ENCODE assay signal across 8 cellular contexts in genomic region chr1:68495968-68496679, GRCh38. TPM values are rescaled to one million over a fixed set of nuclear protein-coding genes. Genes with fewer than 3 reads are reported as not detected.
DNase-seq lines count a peak whose midpoint lies in the region; ATAC-seq, FAIRE-seq and TF ChIP-seq lines count a peak whose summit lies in the region.

No MANE protein-coding gene starts in this region.

- H4K5ac ChIP-seq in H1 (ENCODE audit: insufficient read length, low read depth, low read length) = peak overlapping the region; percentile 75

- peak overlapping the region; percentile 35; the same call in 1 of the 2 replicates for H2BK12ac ChIP-seq in H1 (ENCODE audit: low read depth, low read length)

- H3K4me2 ChIP-seq in PC-3 (ENCODE audit: low read length) (peak overlapping the region; percentile 99), H1 (ENCODE audit: insufficient read depth in 1 of 2, low read depth in 2 of 2, low read length in 2 of 2) (peak overlapping the region; percentile 90 to 94), osteoblast (ENCODE audit: insufficient read depth, low read length) (peak overlapping the region; percentile 98)

- DNase-seq in GM13976 (ENCODE audit: low spot score) (peak; percentile 36), PC-3 (peak; percentile 32), H1 (ENCODE audit: low read depth in 1 of 2, low spot score in 2 of 2) (no peak), osteoblast (ENCODE audit: insufficient read length, low spot score, missing footprints) (peak; percentile 19), left colon (no peak)
- DNase-seq in stimulated activated naive CD4-positive, alpha-beta T cell treated with Interleukin-2 at 50 U/mL for 16 hours (lab: John Stamatoyannopoulos, UW) = no peak

- peak overlapping the region; percentile 98 for H3K56ac ChIP-seq in H1 (replicated peaks; ENCODE audit: insufficient read length, low read depth, low read length)

- no peaks in the 10 kb centered on the region for H3K79me1 ChIP-seq in H1 (ENCODE audit: low read depth, low read length)

- H3K14ac ChIP-seq in H1 (ENCODE audit: insufficient read length) = peak overlapping the region; percentile 78

- no peaks in the 10 kb centered on the region for H3F3A ChIP-seq in PC-3 (ENCODE audit: low read length, unreplicated experiment)

- H3K4me3 ChIP-seq in ACC112 (ENCODE audit: low read depth, low read length) (peak overlapping the region; percentile 84), PC-3 (ENCODE audit: low read length) (peak overlapping the region; percentile 82), H1 (ENCODE audit: extremely low read depth in 1 of 4, insufficient read depth in 2 of 4, low read depth in 3 of 4, low read length in 4 of 4) (peak overlapping the region; percentile 80 to 98 (median 96)), osteoblast (ENCODE audit: insufficient read depth, low read length) (peak overlapping the region; percentile 100)

- peaks cover 45% of the 10 kb centered on the region for H3K79me2 ChIP-seq in ACC112 (ENCODE audit: control insufficient read depth, insufficient read depth, low read length, unreplicated experiment)
- peaks cover 57% of the 10 kb centered on the region for H3K79me2 ChIP-seq in PC-3 (ENCODE audit: low read length)
- H3K79me2 ChIP-seq in H1 (ENCODE audit: control insufficient read depth in 1 of 2, insufficient read depth in 2 of 2, low read length in 2 of 2) = peaks cover 0 to 41% of the 10 kb centered on the region in 2 experiments; a peak in 3 of 4 replicates
- H3K79me2 ChIP-seq in osteoblast (ENCODE audit: insufficient read depth, low read length) = peaks cover 37% of the 10 kb centered on the region

- H3K4ac ChIP-seq in H1 (replicated peaks; ENCODE audit: insufficient read length, low read depth, low read length) = peak overlapping the region; percentile 93

- CTCF ChIA-PET in PC-3 (lab: Charles Lee) (no interaction called here), H1 (lab: Charles Lee; ENCODE audit: partially characterized antibody) (interaction anchor here (0.6 to 2.0 kb wide), 4 partner anchors 11 to 1055 kb away, joined by 3 to 8 read pairs (median 6); no protein-coding TSS in a partner anchor)

- TF ChIP-seq CTCF in GM13976 (IDR thresholded peaks at IDR 0.05; ENCODE audit: borderline replicate concordance, control extremely low read depth, extremely low read depth, insufficient read depth, missing control alignments) = no peak
- 0 out of 2 replicates have a peak, but pooled peaks have one; percentile 19 for TF ChIP-seq CTCF in PC-3 (conservative IDR thresholded peaks at IDR 0.05; ENCODE audit: low read depth, low read length)
- no peak for TF ChIP-seq CTCF in H1 (IDR thresholded peaks at IDR 0.05; ENCODE audit: control extremely low read depth in 1 of 3, insufficient read depth in 1 of 3, low read depth in 1 of 3, low read length in 3 of 3)
- no peak for TF ChIP-seq CTCF in osteoblast (IDR thresholded peaks at IDR 0.05; ENCODE audit: extremely low read depth, low read depth, low read length)

- H2BK120ac ChIP-seq in H1 (replicated peaks; ENCODE audit: low read depth, low read length) = peak overlapping the region; percentile 0

- H2AK5ac ChIP-seq in H1 (ENCODE audit: low read depth, low read length) = no peak overlapping the region

- H4K20me1 ChIP-seq in PC-3 (ENCODE audit: low read length) (no peaks in the 10 kb centered on the region), H1 (replicated peaks in 1 of 2; ENCODE audit: control insufficient read depth in 1 of 2, insufficient read depth in 2 of 2, low read length in 2 of 2) (no peaks in the 10 kb centered on the region), osteoblast (ENCODE audit: insufficient read depth, low read length) (no peaks in the 10 kb centered on the region)

- H3K36me3 ChIP-seq in ACC112 (ENCODE audit: insufficient read depth, low read length) (peaks cover 8% of the 10 kb centered on the region), PC-3 (ENCODE audit: low read depth, low read length) (peaks cover 19% of the 10 kb centered on the region; the same call in 1 of the 2 replicates), H1 (ENCODE audit: control insufficient read depth in 2 of 4, insufficient read depth in 4 of 4, low read length in 3 of 4) (peaks cover 0 to 23% (median 3%) of the 10 kb centered on the region in 4 experiments; a peak in 4 of 8 replicates), osteoblast (ENCODE audit: insufficient read depth, low read length) (no peaks in the 10 kb centered on the region)

- TF ChIP-seq RAD21 in H1 (IDR thresholded peaks at IDR 0.05 in 1 of 2, conservative IDR thresholded peaks at IDR 0.05 in 1 of 2; ENCODE audit: low read depth in 2 of 2, low read length in 2 of 2) = no peak

- peak overlapping the region; percentile 97 for H4K8ac ChIP-seq in H1 (ENCODE audit: extremely low read depth, insufficient read depth, low read length)

- H2BK15ac ChIP-seq in H1 (ENCODE audit: low read length) = 0 out of 2 replicates have a peak overlapping the region, but pooled peaks have one; percentile 47

- peak overlapping the region; percentile 98 for H3K9ac ChIP-seq in PC-3 (ENCODE audit: low read length)
- peak overlapping the region; percentile 35 to 92 (median 91) for H3K9ac ChIP-seq in H1 (replicated peaks in 1 of 4; ENCODE audit: extremely low read depth in 1 of 4, low read depth in 3 of 4, low read length in 3 of 4)

- BruUV-seq in PC-3 (replicated peaks; lab: Mats Ljungman, UMichigan) = TSS peak; percentile 18

- H2BK5ac ChIP-seq in H1 (ENCODE audit: low read depth, low read length) = peak overlapping the region; percentile 94

- H3K27me3 ChIP-seq in ACC112 (ENCODE audit: insufficient read depth, low read length) (no peaks in the 10 kb centered on the region), PC-3 (ENCODE audit: low read length) (no peaks in the 10 kb centered on the region), H1 (replicated peaks in 1 of 4; ENCODE audit: control insufficient read depth in 3 of 4, extremely low read depth in 1 of 4, insufficient read depth in 3 of 4, low read length in 3 of 4) (no peaks in the 10 kb centered on the region), osteoblast (ENCODE audit: insufficient read depth, low read length) (no peaks in the 10 kb centered on the region)

- H2BK20ac ChIP-seq in H1 (ENCODE audit: low read length) = no peak overlapping the region

- in situ Hi-C loops in GM13976 (cut with MboI; ENCODE audit: low sequenced_read_pairs, unreplicated experiment) = no loop called here

- H2AFZ ChIP-seq in ACC112 (ENCODE audit: low read length, unreplicated experiment) (peak overlapping the region; percentile 92), PC-3 (ENCODE audit: low read length) (peak overlapping the region; percentile 99), H1 (ENCODE audit: low read length) (peak overlapping the region; percentile 100; the same call in 1 of the 2 replicates), osteoblast (ENCODE audit: low read length) (peak overlapping the region; percentile 100)

- intact Hi-C loops in PC-3 (cut with micrococcal nuclease) = loop anchor here (2.0 kb wide), 1 partner anchor 55 kb away; no protein-coding TSS in a partner anchor
- intact Hi-C loops in left colon (cut with DNase I, micrococcal nuclease) = no loop called here

- H3K4me1 ChIP-seq in ACC112 (ENCODE audit: control insufficient read depth, insufficient read depth, low read length, unreplicated experiment) (peaks cover 23% of the 10 kb centered on the region), PC-3 (ENCODE audit: insufficient read depth, low read length) (peaks cover 38% of the 10 kb centered on the region), H1 (replicated peaks in 1 of 4; ENCODE audit: control insufficient read depth in 3 of 4, insufficient read depth in 4 of 4, low read length in 3 of 4) (peaks cover 0 to 3% (median 1%) of the 10 kb centered on the region in 4 experiments; a peak in 2 of 7 replicates), osteoblast (ENCODE audit: insufficient read depth, low read length) (peaks cover 16% of the 10 kb centered on the region)

- POLR2A ChIA-PET in PC-3 (lab: Charles Lee; ENCODE audit: unreplicated experiment) = interaction anchor here (0.5 kb wide), 1 partner anchor 18 kb away, joined by 3 read pairs; no protein-coding TSS in a partner anchor
- POLR2A ChIA-PET in H1 (lab: Charles Lee; ENCODE audit: partially characterized antibody) = interaction anchor here (0.6 to 1.5 kb wide), 3 partner anchors 15 to 484 kb away, joined by 3 to 4 read pairs (median 4); no protein-coding TSS in a partner anchor

- peaks cover 4% of the 10 kb centered on the region for H3K23me2 ChIP-seq in H1 (ENCODE audit: low read depth, low read length)

- peak overlapping the region; percentile 49 for H3K18ac ChIP-seq in H1 (ENCODE audit: extremely low read depth, low read length)

- no peak for FAIRE-seq in H1 (lab: Jason Lieb, UNC)

- peak overlapping the region; percentile 69 for H3K27ac ChIP-seq in ACC112 (ENCODE audit: low read depth, low read length)
- peak overlapping the region; percentile 73 for H3K27ac ChIP-seq in PC-3 (ENCODE audit: low read length)
- H3K27ac ChIP-seq in H1 (ENCODE audit: low read depth, low read length) = peak overlapping the region; percentile 87
- peak overlapping the region; percentile 78 for H3K27ac ChIP-seq in osteoblast (ENCODE audit: low read depth, low read length)

- peak; percentile 24 for ATAC-seq in HG03064 (IDR thresholded peaks at IDR 0.05; ENCODE audit: low read depth, unreplicated experiment)
- peak; percentile 6; the same call in 1 of the 2 replicates for ATAC-seq in PC-3
- ATAC-seq in left colon = no peak

- no peak for TF ChIP-seq EP300 in H1 (IDR thresholded peaks at IDR 0.05; ENCODE audit: borderline replicate concordance in 1 of 2, low read depth in 2 of 2, low read length in 2 of 2)

- 15% methylated on average over 21 of the region's 21 CpGs; no CpG with 5 or more reads in 1 of the 2 experiments for whole genome bisulfite sequencing in H1 (ENCODE audit: extremely low coverage in 1 of 2, insufficient coverage in 1 of 2, insufficient read length in 1 of 2, insufficient replicate concordance in 2 of 2, low coverage in 1 of 2, low lambda C conversion rate in 2 of 2, missing lambda C conversion rate in 1 of 2), 2 experiments

- H3K9me3 ChIP-seq in PC-3 (ENCODE audit: low read length) (no peaks in the 10 kb centered on the region), H1 (ENCODE audit: insufficient read depth in 2 of 2, low read depth in 1 of 2, low read length in 1 of 2) (no peaks in the 10 kb centered on the region), osteoblast (ENCODE audit: low read depth, low read length) (no peaks in the 10 kb centered on the region)

- no peak overlapping the region for H4K91ac ChIP-seq in H1 (replicated peaks; ENCODE audit: insufficient read length, low read length)

- H3K23ac ChIP-seq in H1 (ENCODE audit: insufficient read length) = no peak overlapping the region

- TF ChIP-seq POLR2A in H1 (IDR thresholded peaks at IDR 0.05; ENCODE audit: control extremely low read depth in 1 of 2, low read depth in 2 of 2, low read length in 2 of 2) = no peak

- H3K9me2 ChIP-seq in PC-3 (replicated peaks; ENCODE audit: low read length) = no peaks in the 10 kb centered on the region

RNA-seq across cellular contexts. Expression of gene DEPDC1, which starts 0.8 kb away (rescaled TPM):
- total RNA-seq in PC-3 (2014; rRNA removed) (21.0 and 21.6 TPM in 2 replicates), osteoblast (1.4 and 2.4 TPM in 2 replicates), left colon (1 to 10 TPM; 1.9 to 5.6 TPM)
- 36.7 and 46.5 TPM in 2 replicates for total RNA-seq in H1 (2021; fragmentation: NEBNext Ultra II Directional; extraction: Animal tissue kit (Norgen Biotek cat#: 25700))
- polyA plus RNA-seq in H1 (2011; rRNA removed) = 3.4 and 5.5 TPM in 2 replicates
- polyA plus RNA-seq in H1 (2011; cell fraction: cytosol; rRNA removed) = 7.7 TPM
- 5.0 TPM for polyA plus RNA-seq in H1 (2011; cell fraction: nucleus; rRNA removed)
- polyA plus RNA-seq in H1 (2012, experiment 1 of 2) = 6.0 to 16.4 TPM (median 7.9 TPM) in 4 replicates
- polyA plus RNA-seq in H1 (2012, experiment 2 of 2) = 1.0 TPM
- polyA plus RNA-seq in H1 (2013, experiment 1 of 2) = 27.4 TPM
- polyA plus RNA-seq in H1 (2013, experiment 2 of 2) = 30.6 TPM
- polyA minus RNA-seq in H1 (2011; rRNA and poly(A)+ RNA removed) = 14.3 and 23.4 TPM in 2 replicates
- polyA minus RNA-seq in H1 (2011; cell fraction: cytosol; rRNA and poly(A)+ RNA removed) = 29.4 TPM
- 58.5 TPM for polyA minus RNA-seq in H1 (2011; cell fraction: nucleus; rRNA and poly(A)+ RNA removed)

RNA-seq across cellular contexts. Expression of gene RPE65, which starts 46.4 kb away (rescaled TPM):
- not detected in 2 replicates for total RNA-seq in PC-3 (2014; rRNA removed)
- total RNA-seq in H1 (2021; fragmentation: NEBNext Ultra II Directional; extraction: Animal tissue kit (Norgen Biotek cat#: 25700)) = not detected in 2 replicates
- not detected in 2 replicates for polyA plus RNA-seq in H1 (2011; rRNA removed)
- polyA plus RNA-seq in H1 (2011; cell fraction: cytosol; rRNA removed) = not detected
- not detected for polyA plus RNA-seq in H1 (2011; cell fraction: nucleus; rRNA removed)
- polyA plus RNA-seq in H1 (2012, experiment 1 of 2) = not detected in 4 replicates
- not detected for polyA plus RNA-seq in H1 (2012, experiment 2 of 2)
- not detected for polyA plus RNA-seq in H1 (2013, experiment 1 of 2)
- not detected for polyA plus RNA-seq in H1 (2013, experiment 2 of 2)
- not detected in 2 replicates for polyA minus RNA-seq in H1 (2011; rRNA and poly(A)+ RNA removed)
- not detected for polyA minus RNA-seq in H1 (2011; cell fraction: cytosol; rRNA and poly(A)+ RNA removed)
- not detected for polyA minus RNA-seq in H1 (2011; cell fraction: nucleus; rRNA and poly(A)+ RNA removed)
- not detected in 2 replicates for total RNA-seq in osteoblast
- total RNA-seq in left colon = not detected

Comparison
In these comparisons a context has a peak if more than half of its experiments do, and no peak if none do; other contexts are left out.
1. DNase-seq: peak in GM13976 (single experiment), PC-3 (single experiment) and osteoblast (single experiment); none in H1 (0 of 2), left colon (0 of 2) and stimulated activated naive CD4-positive, alpha-beta T cell treated with Interleukin-2 at 50 U/mL for 16 hours (single experiment).
2. Peak in every context shown above with its lines, with median percentiles within 50 percentile points of each other: H2AFZ ChIP-seq, H3K27ac ChIP-seq, H3K4me3 ChIP-seq and H3K4me2 ChIP-seq.